ENCODE assay signal across 1 cellular context in genomic region chr6:21603516-21603952, GRCh38.
TF ChIP-seq lines count a peak whose summit lies in the region.

No MANE protein-coding gene starts in this region.

TF ChIP-seq in GM12878, 131 proteins besides CTCF, POLR2A, EP300 and RAD21 (continued from another document and continues in another):
- TF ChIP-seq NFYA (IDR thresholded peaks at IDR 0.05; ENCODE audit: borderline replicate concordance, low read depth, low read length): no peak
- no peak for TF ChIP-seq SIX5 (IDR thresholded peaks at IDR 0.05; ENCODE audit: low read depth, low read length, severe bottlenecking)
- no peak for TF ChIP-seq IRF3 (IDR thresholded peaks at IDR 0.05)
- peak; percentile 66; the same call in 1 of the 2 replicates for TF ChIP-seq ZBTB33 (IDR thresholded peaks at IDR 0.05)
- TF ChIP-seq MEF2B (IDR thresholded peaks at IDR 0.05; ENCODE audit: partially characterized antibody, poor library complexity, severe bottlenecking): peak; percentile 89
- no peak for TF ChIP-seq NFXL1 (IDR thresholded peaks at IDR 0.05; ENCODE audit: borderline replicate concordance)
- TF ChIP-seq NR2C1 (IDR thresholded peaks at IDR 0.05): no peak
- no peak for TF ChIP-seq SMC3 (IDR thresholded peaks at IDR 0.05; ENCODE audit: borderline replicate concordance, low read length)
- no peak for TF ChIP-seq MAX (IDR thresholded peaks at IDR 0.05; ENCODE audit: low read depth, low read length)
- no peak for TF ChIP-seq EZH2 (IDR thresholded peaks at IDR 0.05; ENCODE audit: borderline replicate concordance, control insufficient read depth, low read depth, low read length)
- no peak for TF ChIP-seq SKIL (IDR thresholded peaks at IDR 0.05; ENCODE audit: low read depth, poor library complexity, severe bottlenecking)
- no peak for TF ChIP-seq ZZZ3 (IDR thresholded peaks at IDR 0.05; ENCODE audit: control insufficient read depth, insufficient read length, low read depth)
- no peak for TF ChIP-seq SREBF2 (IDR thresholded peaks at IDR 0.05; ENCODE audit: low read length)
- no peak for TF ChIP-seq TBL1XR1 (IDR thresholded peaks at IDR 0.05; ENCODE audit: low read depth, low read length)
- TF ChIP-seq ZBED1 (IDR thresholded peaks at IDR 0.05; ENCODE audit: borderline replicate concordance): no peak; the same call in 1 of the 2 replicates
- TF ChIP-seq GABPA (IDR thresholded peaks at IDR 0.05; ENCODE audit: low read depth): no peak
- TF ChIP-seq GATAD2B (conservative IDR thresholded peaks at IDR 0.05; ENCODE audit: low read depth): no peak
- peak; percentile 44; the same call in 1 of the 2 replicates for TF ChIP-seq CHD2 (IDR thresholded peaks at IDR 0.05; ENCODE audit: borderline replicate concordance, low read depth, low read length)
- no peak for TF ChIP-seq ASH2L (IDR thresholded peaks at IDR 0.05; ENCODE audit: borderline replicate concordance, low read depth)
- TF ChIP-seq MYC (IDR thresholded peaks at IDR 0.05; ENCODE audit: insufficient read depth, insufficient read length, insufficient replicate concordance, low read length, severe bottlenecking): no peak
- TF ChIP-seq MTA2 (IDR thresholded peaks at IDR 0.05; ENCODE audit: low read depth): peak; percentile 62
- TF ChIP-seq ZNF622 (IDR thresholded peaks at IDR 0.05): no peak
- no peak for TF ChIP-seq STAT1 (conservative IDR thresholded peaks at IDR 0.05)
- TF ChIP-seq SUZ12 (IDR thresholded peaks at IDR 0.05; ENCODE audit: unreplicated experiment): no peak
- no peak for TF ChIP-seq NR2F1 (conservative IDR thresholded peaks at IDR 0.05)
- 0 out of 2 replicates have a peak, but pooled peaks have one; percentile 9 for TF ChIP-seq DPF2 (IDR thresholded peaks at IDR 0.05)
- TF ChIP-seq FOS (IDR thresholded peaks at IDR 0.05; ENCODE audit: borderline replicate concordance, extremely low read depth, insufficient read length): no peak
- no peak for TF ChIP-seq ZNF217 (IDR thresholded peaks at IDR 0.05)
- no peak for TF ChIP-seq ATF7 (IDR thresholded peaks at IDR 0.05; ENCODE audit: low read depth)
- TF ChIP-seq POU2F2 (IDR thresholded peaks at IDR 0.05; ENCODE audit: borderline replicate concordance, low read depth, low read length): no peak
- peak in 1 of 2 experiments; percentile 47; a peak in 1 of 4 replicates for TF ChIP-seq BHLHE40 (IDR thresholded peaks at IDR 0.05; ENCODE audit: borderline replicate concordance in 1 of 2, low read depth in 2 of 2, low read length in 1 of 2)
- TF ChIP-seq SREBF1 (IDR thresholded peaks at IDR 0.05; ENCODE audit: low read length): no peak
- no peak for TF ChIP-seq ZBTB4 (CRISPR knock-in tag; IDR thresholded peaks at IDR 0.05)
- TF ChIP-seq KAT2A (conservative IDR thresholded peaks at IDR 0.05; ENCODE audit: control insufficient read depth, low read depth, low read length): no peak
- TF ChIP-seq CBFB (IDR thresholded peaks at IDR 0.05; ENCODE audit: low read depth): no peak
- TF ChIP-seq RELB (IDR thresholded peaks at IDR 0.05; ENCODE audit: low read depth): peak; percentile 67; the same call in 1 of the 2 replicates
- 0 out of 2 replicates have a peak, but pooled peaks have one; percentile 48 for TF ChIP-seq ZNF687 (IDR thresholded peaks at IDR 0.05)
- no peak for TF ChIP-seq BACH1 (IDR thresholded peaks at IDR 0.05; ENCODE audit: borderline replicate concordance)
- TF ChIP-seq SIN3A (IDR thresholded peaks at IDR 0.05; ENCODE audit: low read depth, low read length): no peak
- no peak for TF ChIP-seq USF2 (IDR thresholded peaks at IDR 0.05; ENCODE audit: borderline replicate concordance, low read depth, low read length)
- TF ChIP-seq ZNF384 (IDR thresholded peaks at IDR 0.05; ENCODE audit: borderline replicate concordance, low read depth, low read length): peak; percentile 92
- TF ChIP-seq ESRRA (IDR thresholded peaks at IDR 0.05; ENCODE audit: low read length): no peak
- TF ChIP-seq NBN (IDR thresholded peaks at IDR 0.05): no peak
- no peak for TF ChIP-seq JUNB (IDR thresholded peaks at IDR 0.05)
- 0 out of 4 replicates have a peak, but pooled peaks of 1 of the 2 experiments have one; percentile 30 for TF ChIP-seq ETV6 (conservative IDR thresholded peaks at IDR 0.05 in 1 of 2, IDR thresholded peaks at IDR 0.05 in 1 of 2; ENCODE audit: borderline replicate concordance in 1 of 2, low read depth in 1 of 2)
- no peak for TF ChIP-seq MEF2A (IDR thresholded peaks at IDR 0.05; ENCODE audit: insufficient read depth, low read depth, low read length)
- TF ChIP-seq ZSCAN29 (IDR thresholded peaks at IDR 0.05): no peak
- TF ChIP-seq PKNOX1 (IDR thresholded peaks at IDR 0.05): no peak
- TF ChIP-seq SP1 (IDR thresholded peaks at IDR 0.05; ENCODE audit: low read depth, low read length): no peak
- TF ChIP-seq BCL11A (IDR thresholded peaks at IDR 0.05; ENCODE audit: low read depth, low read length): no peak
